1 cellular context compared by ENCODE assay signal in genomic region chr1:52792002-52792401, GRCh38.
A peak's percentile ranks its signal among the peaks of the same experiment; 100 is the strongest.
TF ChIP-seq lines count a peak whose summit lies in the region.

No MANE protein-coding gene starts in this region.

TF ChIP-seq in K562, 482 proteins besides CTCF, POLR2A, EP300 and RAD21 (continued from another document):
- TF ChIP-seq HDAC2 (IDR thresholded peaks at IDR 0.05) (no peak), ZBTB11 (CRISPR knock-in tag; IDR thresholded peaks at IDR 0.05) (no peak), ZNF24 (IDR thresholded peaks at IDR 0.05) (peak; percentile 69; the same call in 1 of the 2 replicates), CEBPG (CRISPR knock-in tag; IDR thresholded peaks at IDR 0.05) (no peak), CEBPG (tag; conservative IDR thresholded peaks at IDR 0.05 in 1 of 2, IDR thresholded peaks at IDR 0.05 in 1 of 2) (no peak), ARID2 (IDR thresholded peaks at IDR 0.05) (no peak), HNRNPK (IDR thresholded peaks at IDR 0.05; ENCODE audit: low read depth, low read length, poor library complexity, severe bottlenecking) (no peak)
